1 cellular context compared by ENCODE assay signal in the genomic region with DNA sequence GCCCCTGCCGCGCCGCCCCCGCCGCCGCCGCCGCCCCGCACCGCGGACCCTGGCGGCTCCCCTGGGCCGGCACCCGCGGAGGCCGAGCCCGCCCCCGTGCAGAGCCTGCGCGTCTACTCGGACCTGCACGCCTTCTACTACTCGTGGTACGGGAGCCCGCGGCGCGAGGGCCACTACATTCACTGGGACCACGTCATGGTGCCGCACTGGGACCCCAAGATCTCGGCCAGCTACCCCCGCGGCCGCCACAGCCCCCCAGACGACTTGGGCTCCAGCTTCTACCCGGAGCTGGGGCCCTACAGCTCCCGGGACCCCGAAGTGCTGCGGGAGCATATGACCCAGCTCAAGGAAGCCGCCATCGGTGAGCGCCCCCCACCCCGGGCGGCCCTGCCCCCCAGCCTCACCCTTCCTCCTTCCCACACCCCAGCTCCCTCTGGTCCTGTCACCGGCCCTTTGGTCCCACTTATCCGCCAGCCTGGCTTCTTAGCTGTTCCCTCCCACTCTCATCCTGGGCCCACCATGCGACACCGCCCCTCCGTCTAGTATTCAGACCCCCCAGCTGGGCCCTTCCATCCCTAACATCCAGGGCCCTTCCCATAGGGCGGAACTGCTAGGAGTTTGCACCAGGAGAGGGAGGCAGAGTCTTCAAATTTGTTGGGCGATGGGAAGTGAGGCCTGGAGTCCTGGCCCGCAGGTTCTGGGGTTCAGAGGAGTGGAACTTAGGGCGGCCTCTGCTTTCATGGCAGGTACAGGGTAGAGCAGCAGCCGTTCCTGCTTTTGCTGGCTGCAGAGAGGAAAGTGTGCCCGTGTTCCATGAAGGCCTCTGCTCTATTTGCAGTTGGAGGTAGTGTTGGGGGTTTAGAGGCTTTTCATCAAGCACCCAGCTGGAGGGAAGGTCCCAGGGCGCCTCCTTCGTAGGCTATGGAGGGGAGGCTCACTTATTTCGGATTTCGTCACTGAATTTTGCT.
TF ChIP-seq lines count a peak whose summit lies in the region.

No MANE protein-coding gene starts in this region.

TF ChIP-seq in GM23338, 12 proteins besides CTCF, POLR2A, EP300 and RAD21 (continued from another document):
- TF ChIP-seq, protein P1, sequence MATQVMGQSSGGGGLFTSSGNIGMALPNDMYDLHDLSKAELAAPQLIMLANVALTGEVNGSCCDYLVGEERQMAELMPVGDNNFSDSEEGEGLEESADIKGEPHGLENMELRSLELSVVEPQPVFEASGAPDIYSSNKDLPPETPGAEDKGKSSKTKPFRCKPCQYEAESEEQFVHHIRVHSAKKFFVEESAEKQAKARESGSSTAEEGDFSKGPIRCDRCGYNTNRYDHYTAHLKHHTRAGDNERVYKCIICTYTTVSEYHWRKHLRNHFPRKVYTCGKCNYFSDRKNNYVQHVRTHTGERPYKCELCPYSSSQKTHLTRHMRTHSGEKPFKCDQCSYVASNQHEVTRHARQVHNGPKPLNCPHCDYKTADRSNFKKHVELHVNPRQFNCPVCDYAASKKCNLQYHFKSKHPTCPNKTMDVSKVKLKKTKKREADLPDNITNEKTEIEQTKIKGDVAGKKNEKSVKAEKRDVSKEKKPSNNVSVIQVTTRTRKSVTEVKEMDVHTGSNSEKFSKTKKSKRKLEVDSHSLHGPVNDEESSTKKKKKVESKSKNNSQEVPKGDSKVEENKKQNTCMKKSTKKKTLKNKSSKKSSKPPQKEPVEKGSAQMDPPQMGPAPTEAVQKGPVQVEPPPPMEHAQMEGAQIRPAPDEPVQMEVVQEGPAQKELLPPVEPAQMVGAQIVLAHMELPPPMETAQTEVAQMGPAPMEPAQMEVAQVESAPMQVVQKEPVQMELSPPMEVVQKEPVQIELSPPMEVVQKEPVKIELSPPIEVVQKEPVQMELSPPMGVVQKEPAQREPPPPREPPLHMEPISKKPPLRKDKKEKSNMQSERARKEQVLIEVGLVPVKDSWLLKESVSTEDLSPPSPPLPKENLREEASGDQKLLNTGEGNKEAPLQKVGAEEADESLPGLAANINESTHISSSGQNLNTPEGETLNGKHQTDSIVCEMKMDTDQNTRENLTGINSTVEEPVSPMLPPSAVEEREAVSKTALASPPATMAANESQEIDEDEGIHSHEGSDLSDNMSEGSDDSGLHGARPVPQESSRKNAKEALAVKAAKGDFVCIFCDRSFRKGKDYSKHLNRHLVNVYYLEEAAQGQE (IDR thresholded peaks at IDR 0.05; ENCODE audit: unreplicated experiment), result no peak
